ENCODE assay signal across 1 cellular context in genomic region chrX:136768469-136769084, GRCh38.
A peak's percentile ranks its signal among the peaks of the same experiment; 100 is the strongest.
TF ChIP-seq lines count a peak whose summit lies in the region.

No MANE protein-coding gene starts in this region.

TF ChIP-seq in SK-N-SH, 30 proteins besides CTCF, POLR2A, EP300 and RAD21 (continued from another document):
- TF ChIP-seq ZBTB33 (IDR thresholded peaks at IDR 0.05; ENCODE audit: borderline replicate concordance, low read depth), result no peak
- TF ChIP-seq FOXM1 (IDR thresholded peaks at IDR 0.05; ENCODE audit: low read depth), result no peak
- TF ChIP-seq RFX5 (IDR thresholded peaks at IDR 0.05; ENCODE audit: low read length), result no peak
- TF ChIP-seq PBX3 (IDR thresholded peaks at IDR 0.05), result peak; percentile 18; the same call in 1 of the 2 replicates
- TF ChIP-seq TCF12 (IDR thresholded peaks at IDR 0.05), result peak; percentile 16; the same call in 1 of the 2 replicates
